8 cellular contexts compared by ENCODE assay signal in genomic region chr20:58388882-58389323, GRCh38. TPM values are rescaled to one million over a fixed set of nuclear protein-coding genes. Genes with fewer than 3 reads are reported as not detected.
DNase-seq lines count a peak whose midpoint lies in the region; ATAC-seq, FAIRE-seq and TF ChIP-seq lines count a peak whose summit lies in the region.

TSS of gene VAPB (plus strand) at chr20:58389229. CDS start at chr20:58389460, 231 bp downstream.

- WGBS in adipose tissue, 3 donors = 0 to 1% (median 0%) methylated on average over 42 to 51 of the region's 51 CpGs

- peak within 1 kb of the TSS; percentile 82 to 94 (median 91) for H3K4me3 Mint-ChIP-seq in T-cell
- H3K4me3 Mint-ChIP-seq in type B pancreatic cell = peak within 1 kb of the TSS; percentile 96

- FAIRE-seq in GM12892 (lab: Jason Lieb, UNC) = peak; percentile 98

- DNase-seq in GM12892 (ENCODE audit: insufficient read length) = peak; percentile 79
- DNase-seq in NCI-H1436 (lab: John Stamatoyannopoulos, UW) = peak; percentile 93
- peak; percentile 91 to 99 (median 96) for DNase-seq in T-cell
- peak; percentile 99 for DNase-seq in cardiac septum (ENCODE audit: low spot score)
- peak; percentile 88 to 99 (median 95) for DNase-seq in posterior cingulate gyrus
- DNase-seq in type B pancreatic cell (ENCODE audit: extremely low spot score, unreplicated experiment) = peak; percentile 99

- no peaks in the 10 kb centered on the region for H3K9me3 Mint-ChIP-seq in T-cell
- H3K9me3 Mint-ChIP-seq in type B pancreatic cell = no peaks in the 10 kb centered on the region

- intact Hi-C loops in cardiac septum (cut with DNase I) = loop anchor here (2.0 kb wide), 1 partner anchor 80 kb away; the partner anchor contains the start of gene RAB22A
- intact Hi-C loops in posterior cingulate gyrus (cut with DNase I) = loop anchor here (5.0 to 10.0 kb wide), 2 partner anchors 82 to 266 kb away; partner anchors contain the start of genes RAB22A and STX16

- TF ChIP-seq POLR2A in GM12892 (IDR thresholded peaks at IDR 0.05; ENCODE audit: low read depth, low read length) = peak; percentile 47; the same call in 1 of the 2 replicates

- H3K36me3 Mint-ChIP-seq in T-cell = peaks cover 17% of the 10 kb centered on the region
- H3K36me3 Mint-ChIP-seq in type B pancreatic cell = peaks cover 24% of the 10 kb centered on the region

- ATAC-seq in HG02840 (IDR thresholded peaks at IDR 0.05; ENCODE audit: low FRiP score, unreplicated experiment) (peak; percentile 94), T-cell (replicated peaks in 1 of 4) (peak; percentile 97 to 99 (median 99))

- peak within 1 kb of the TSS; percentile 74 for H3K27ac ChIP-seq in adipose tissue (ENCODE audit: low read depth, low read length)

- POLR2A ChIA-PET in T-cell (lab: Charles Lee) = interaction anchor here (0.6 to 1.6 kb wide), 15 partner anchors 9 to 1995 kb away, joined by 3 to 22 read pairs (median 4); partner anchors contain the start of genes FAM217B (in 1 of the 2), PPP1R3D (in 1 of the 2) and RAB22A (in 1 of the 2)

- H3K27ac Mint-ChIP-seq in T-cell (peak within 1 kb of the TSS; percentile 92 to 93), type B pancreatic cell (peak within 1 kb of the TSS; percentile 97)

- H3K27me3 Mint-ChIP-seq in T-cell (peaks cover 3 to 5% of the 10 kb centered on the region in 2 donors), type B pancreatic cell (no peaks in the 10 kb centered on the region)

- no peak for TF ChIP-seq CTCF in type B pancreatic cell (conservative IDR thresholded peaks at IDR 0.05)

- CTCF ChIA-PET in T-cell (lab: Charles Lee) = interaction anchor here in 1 of 2 donors (0.7 to 1.5 kb wide), 9 partner anchors 19 to 263 kb away, joined by 3 to 8 read pairs (median 4); partner anchors contain the start of gene STX16

- peaks cover 40 to 52% (median 44%) of the 10 kb centered on the region in 3 donors for H3K4me1 Mint-ChIP-seq in T-cell
- H3K4me1 Mint-ChIP-seq in type B pancreatic cell (ENCODE audit: unreplicated experiment) = peaks cover 33% of the 10 kb centered on the region

RNA-seq across cellular contexts. Expression of gene VAPB, which starts in this region (rescaled TPM):
- 23.1 TPM for polyA plus RNA-seq in GM12892 (2012; ENCODE audit: missing spikeins)
- total RNA-seq in T-cell (10 to 100 TPM; 26.4 to 35.0 (median 30.8) TPM), cardiac septum (65.9 TPM), type B pancreatic cell (ENCODE audit: low replicate concordance) (58.9 and 62.6 TPM in 2 replicates)
- 10 to 100 TPM; 13.0 to 22.6 (median 20.0) TPM for polyA plus RNA-seq in adipose tissue

Comparison
In these comparisons a context has a peak if more than half of its experiments do, and no peak if none do; other contexts are left out.
1. Peak in every context shown above with its lines: DNase-seq, ATAC-seq and H3K27ac ChIP-seq.